In genomic region chr16:8187782-8188372, GRCh38 we compare ENCODE assay signal across 23 cellular contexts.
DNase-seq lines count a peak whose midpoint lies in the region; ATAC-seq, FAIRE-seq and TF ChIP-seq lines count a peak whose summit lies in the region.
"Had no signal": no experiment of that assay in that cellular context is flagged by ENCODE, and none has a peak within 500 bp of the region (broad histone marks: within the 10 kb centered on the region; RNA-seq: fewer than 3 reads in every experiment).

No MANE protein-coding gene starts in this region.

- CTCF ChIA-PET in HepG2 (lab: Yijun Ruan, JAX; ENCODE audit: low intra/inter-chr PET ratio, low total read pairs) = no interaction called here

- intact Hi-C loops in HepG2 (cut with micrococcal nuclease; ENCODE audit: unreplicated experiment) = loop anchor here (10.0 kb wide), 1 partner anchor 57 kb away; no protein-coding TSS in a partner anchor
- intact Hi-C loops in right lobe of liver (cut with DNase I) = no loop called here
- intact Hi-C loops in left colon (cut with DNase I, micrococcal nuclease) = no loop called here

- H3K27ac ChIP-seq in HepG2 (ENCODE audit: extremely low read length, insufficient read depth, low read length) (no peak overlapping the region), right lobe of liver (no peak overlapping the region)
- H3K27ac ChIP-seq: 22Rv1; A549; BLaER1 treated with 17β-estradiol and CSF1 and Interleukin-3, amounts not matched to agents 10 nM and 100 nM; C4-2B had no signal

- WGBS in HepG2 (ENCODE audit: low lambda C conversion rate) = 4% methylated on average over 5 of the region's 5 CpGs
- 31% methylated on average over 5 of the region's 5 CpGs for WGBS in right lobe of liver (ENCODE audit: insufficient coverage, low coverage, low lambda C conversion rate, missing lambda C conversion rate)

- no peak for ATAC-seq in HepG2
- no peak for ATAC-seq in right lobe of liver
- ATAC-seq in left colon = peak; percentile 49
- ATAC-seq: A549; CD8-positive, alpha-beta T cell; GM12878 had no signal

- no peak for FAIRE-seq in HepG2 (lab: Jason Lieb, UNC)
- FAIRE-seq: A549, GM12878, GM12892, GM18507 had no signal

- H3K4me3 ChIP-seq in HepG2 (replicated peaks in 1 of 3; ENCODE audit: insufficient read depth in 1 of 3, low read depth in 2 of 3, low read length in 3 of 3) (no peak overlapping the region), right lobe of liver (no peak overlapping the region)
- H3K4me3 ChIP-seq: A549; BLaER1 treated with 17β-estradiol and CSF1 and Interleukin-3, amounts not matched to agents 10 nM and 100 nM; GM12878 had no signal

- TF ChIP-seq RAD21 in HepG2 (CRISPR knock-in tag; IDR thresholded peaks at IDR 0.05) = no peak

- no peak for TF ChIP-seq CTCF in HepG2 (CRISPR knock-in tag; IDR thresholded peaks at IDR 0.05)
- TF ChIP-seq CTCF in right lobe of liver (IDR thresholded peaks at IDR 0.05) = no peak

- BruUV-seq in HepG2 (replicated peaks; lab: Mats Ljungman, UMichigan) = no TSS peak

- no peaks in the 10 kb centered on the region for H4K20me1 ChIP-seq in HepG2 (ENCODE audit: insufficient read depth, low read length)
- H4K20me1 ChIP-seq: BLaER1 treated with 17β-estradiol and CSF1 and Interleukin-3, amounts not matched to agents 10 nM and 100 nM had no signal

- in situ Hi-C loops in HepG2 (cut with HindIII; ENCODE audit: extremely low pct_ligation_motif_present, low pct_unique_long_range_greater_than_20kb) = no loop called here

- H3K4me1 ChIP-seq in HepG2 (ENCODE audit: insufficient read depth, low read length) = no peaks in the 10 kb centered on the region
- no peaks in the 10 kb centered on the region for H3K4me1 ChIP-seq in right lobe of liver
- H3K4me1 ChIP-seq: A549; BLaER1 treated with 17β-estradiol and CSF1 and Interleukin-3, amounts not matched to agents 10 nM and 100 nM had no signal

- H3K9ac ChIP-seq in HepG2 (ENCODE audit: insufficient read depth, low read depth, low read length) = no peak overlapping the region
- H3K9ac ChIP-seq: BLaER1 treated with 17β-estradiol and CSF1 and Interleukin-3, amounts not matched to agents 10 nM and 100 nM had no signal

- H3K79me2 ChIP-seq in HepG2 (ENCODE audit: insufficient read depth, low read length) = no peaks in the 10 kb centered on the region

- H2AFZ ChIP-seq in HepG2 (ENCODE audit: low read length) = no peak overlapping the region

- DNase-seq in HepG2 (ENCODE audit: low spot score) = no peak
- DNase-seq in right lobe of liver = no peak
- no peak for DNase-seq in left colon
- no peak for DNase-seq in COLO668 (lab: John Stamatoyannopoulos, UW; ENCODE audit: unreplicated experiment)
- no peak for DNase-seq in NCI-H526 (lab: John Stamatoyannopoulos, UW)
- DNase-seq: AML-193; CD4-positive, alpha-beta T cell; CD8-positive, alpha-beta T cell; COR-L47; DMS 273 treated with DMSO at 0.1 percent for 48 hours; DMS153; DMS53; DMS79; DND-41; EL; GDM1 had no signal

- peaks cover 0 to 16% of the 10 kb centered on the region in 2 experiments; a peak in 3 of 5 replicates for H3K27me3 ChIP-seq in HepG2 (ENCODE audit: control insufficient read depth in 1 of 2, insufficient read depth in 2 of 2, low read length in 2 of 2)
- no peaks in the 10 kb centered on the region for H3K27me3 ChIP-seq in right lobe of liver
- H3K27me3 ChIP-seq: BLaER1 treated with 17β-estradiol and CSF1 and Interleukin-3, amounts not matched to agents 10 nM and 100 nM had no signal

- POLR2A ChIA-PET in HepG2 (lab: Yijun Ruan, JAX) = no interaction called here

- no peak for TF ChIP-seq EP300 in HepG2 (IDR thresholded peaks at IDR 0.05; ENCODE audit: low read depth in 2 of 2, low read length in 2 of 2)
- no peak for TF ChIP-seq EP300 in HepG2 (CRISPR knock-in tag; IDR thresholded peaks at IDR 0.05; ENCODE audit: borderline replicate concordance)

- no peak overlapping the region for H3K4me2 ChIP-seq in HepG2 (ENCODE audit: low read depth, low read length)
- H3K4me2 ChIP-seq: A549; BLaER1 treated with 17β-estradiol and CSF1 and Interleukin-3, amounts not matched to agents 10 nM and 100 nM had no signal

- TF ChIP-seq POLR2A in HepG2 (IDR thresholded peaks at IDR 0.05; ENCODE audit: insufficient read depth in 1 of 2, low read depth in 2 of 2, low read length in 2 of 2) (no peak), right lobe of liver (IDR thresholded peaks at IDR 0.05) (no peak)

- no peaks in the 10 kb centered on the region for H3K9me3 ChIP-seq in HepG2 (ENCODE audit: low read length)
- H3K9me3 ChIP-seq in right lobe of liver = no peaks in the 10 kb centered on the region
- H3K9me3 ChIP-seq: A549; BLaER1 treated with 17β-estradiol and CSF1 and Interleukin-3, amounts not matched to agents 10 nM and 100 nM had no signal

- H3K36me3 ChIP-seq in HepG2 (replicated peaks in 1 of 2; ENCODE audit: control insufficient read depth in 1 of 2, insufficient read depth in 2 of 2, low read length in 2 of 2) = no peaks in the 10 kb centered on the region
- H3K36me3 ChIP-seq in right lobe of liver = no peaks in the 10 kb centered on the region
- H3K36me3 ChIP-seq: BLaER1 treated with 17β-estradiol and CSF1 and Interleukin-3, amounts not matched to agents 10 nM and 100 nM had no signal

TF ChIP-seq in HepG2, 621 proteins besides CTCF, POLR2A, EP300 and RAD21 (continues in another document):
- TF ChIP-seq EZH2 (conservative IDR thresholded peaks at IDR 0.05; ENCODE audit: low read depth, low read length) (no peak), KLF6 (CRISPR knock-in tag; IDR thresholded peaks at IDR 0.05) (no peak), PCBP2 (optimal IDR thresholded peaks at IDR 0.05; ENCODE audit: low read depth, low read length, poor library complexity, severe bottlenecking) (peak; percentile 55), FOXA1 (IDR thresholded peaks at IDR 0.05) (0 out of 2 replicates have a peak, but pooled peaks have one; percentile 28), FOXA1 (CRISPR knock-in tag; IDR thresholded peaks at IDR 0.05) (no peak), GRHL1 (CRISPR knock-in tag; conservative IDR thresholded peaks at IDR 0.05) (no peak), HNRNPK (IDR thresholded peaks at IDR 0.05; ENCODE audit: low read depth, low read length, poor library complexity, severe bottlenecking) (peak; percentile 71), POLR2AphosphoS5 (IDR thresholded peaks at IDR 0.05; ENCODE audit: low read depth, low read length) (no peak), NONO (IDR thresholded peaks at IDR 0.05) (0 out of 2 replicates have a peak, but pooled peaks have one; percentile 2), NONO (CRISPR knock-in tag; conservative IDR thresholded peaks at IDR 0.05) (no peak), MTA1 (CRISPR knock-in tag; IDR thresholded peaks at IDR 0.05; ENCODE audit: borderline replicate concordance) (no peak), IRX3 (CRISPR knock-in tag; IDR thresholded peaks at IDR 0.05; ENCODE audit: borderline replicate concordance, low read depth) (no peak), REST (IDR thresholded peaks at IDR 0.05; ENCODE audit: borderline replicate concordance in 1 of 2, low read depth in 1 of 2, low read length in 2 of 2) (no peak), ATM (IDR thresholded peaks at IDR 0.05; ENCODE audit: borderline replicate concordance) (0 out of 2 replicates have a peak, but pooled peaks have one; percentile 22), ARNT (IDR thresholded peaks at IDR 0.05) (no peak), GPN1 (CRISPR knock-in tag; IDR thresholded peaks at IDR 0.05; ENCODE audit: borderline replicate concordance) (no peak), JDP2 (CRISPR knock-in tag; IDR thresholded peaks at IDR 0.05; ENCODE audit: borderline replicate concordance) (no peak), SCMH1 (CRISPR knock-in tag; IDR thresholded peaks at IDR 0.05; ENCODE audit: borderline replicate concordance) (no peak)
